8 cellular contexts compared by ENCODE assay signal in the genomic region with DNA sequence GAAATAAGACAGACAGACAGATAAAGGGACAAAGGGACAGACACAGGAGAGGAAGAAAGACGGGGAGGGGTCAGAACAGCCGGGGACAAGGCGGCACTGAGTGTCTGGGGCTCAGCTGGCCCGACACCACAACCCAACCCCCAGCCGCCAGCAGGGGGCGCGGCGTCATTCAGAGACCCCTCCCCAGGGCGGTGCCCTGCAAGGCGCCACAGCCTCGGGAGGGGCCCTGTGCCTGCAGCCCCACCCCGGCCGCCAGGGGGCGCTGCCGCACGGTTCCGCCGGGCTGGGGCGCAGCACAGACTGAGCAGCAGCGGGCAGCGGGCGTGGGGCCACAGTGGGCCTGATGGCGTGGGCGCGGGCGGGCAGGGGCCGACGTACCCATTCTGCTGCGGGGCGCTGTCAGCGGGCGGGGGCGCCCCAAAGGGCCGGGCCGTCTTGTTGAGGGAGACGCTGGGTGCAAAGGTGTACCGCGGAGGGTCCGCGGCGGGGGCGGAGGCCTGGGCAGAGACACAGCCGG. TPM values are rescaled to one million over a fixed set of nuclear protein-coding genes. Genes with fewer than 3 reads are reported as not detected.
DNase-seq lines count a peak whose midpoint lies in the region; ATAC-seq and TF ChIP-seq lines count a peak whose summit lies in the region.

No MANE protein-coding gene starts in this region.

- H3K27ac ChIP-seq in muscle layer of colon (ENCODE audit: low read depth, low read length), result peak overlapping the region; percentile 61

- no peak overlapping the region for H3K4me3 Mint-ChIP-seq in brain

- no peak overlapping the region for H3K9ac ChIP-seq in muscle layer of colon (ENCODE audit: low read length)

- peak overlapping the region in 3 of 5 experiments; percentile 30 to 84 (median 79) for H3K27ac Mint-ChIP-seq in brain

- H3K4me1 ChIP-seq in muscle layer of colon (ENCODE audit: insufficient read depth, low read length), result peaks cover 72% of the 10 kb centered on the region

- ATAC-seq in GM21723 (IDR thresholded peaks at IDR 0.05; ENCODE audit: unreplicated experiment) (no peak), HG02678 (IDR thresholded peaks at IDR 0.05; ENCODE audit: unreplicated experiment) (no peak), HG03460 (IDR thresholded peaks at IDR 0.05; ENCODE audit: unreplicated experiment) (no peak)

- peaks cover 68% of the 10 kb centered on the region for H3K36me3 ChIP-seq in muscle layer of colon (ENCODE audit: insufficient read depth, low read length)

- DNase-seq in GM12864 (ENCODE audit: low read depth), result no peak
- DNase-seq in NAMALWA (ENCODE audit: low spot score), result peak; percentile 76
- DNase-seq in NCI-H345 (lab: John Stamatoyannopoulos, UW), result no peak

- no peaks in the 10 kb centered on the region for H3K9me3 ChIP-seq in muscle layer of colon (ENCODE audit: low read length)

- H3K9me3 Mint-ChIP-seq in brain, result no peaks in the 10 kb centered on the region

- H3K27me3 ChIP-seq in muscle layer of colon (ENCODE audit: control insufficient read depth in 1 of 2, insufficient read depth in 2 of 2, low read length in 2 of 2), result no peaks in the 10 kb centered on the region

- TF ChIP-seq CTCF in GM12864 (IDR thresholded peaks at IDR 0.05; ENCODE audit: low read depth, low read length, missing control alignments) (peak; percentile 79), brain (conservative IDR thresholded peaks at IDR 0.05) (peak; percentile 67 to 89)

- H3K36me3 Mint-ChIP-seq in brain, result peaks cover 32% of the 10 kb centered on the region

- peaks cover 5% of the 10 kb centered on the region for H3K27me3 Mint-ChIP-seq in brain

- H3K4me1 Mint-ChIP-seq in brain, result peaks cover 50% of the 10 kb centered on the region

- no peak overlapping the region for H3K4me3 ChIP-seq in GM12864 (ENCODE audit: low read depth, low read length)
- no peak overlapping the region for H3K4me3 ChIP-seq in muscle layer of colon (ENCODE audit: low read depth in 1 of 2, low read length in 2 of 2)

RNA-seq across cellular contexts. Expression of a gene that starts 5.9 kb away (rescaled TPM):
- polyA plus RNA-seq in brain (ENCODE audit: insufficient read depth, low read depth, low replicate concordance), result 20.1 TPM

RNA-seq across cellular contexts. Expression of a gene that starts 18.1 kb away (rescaled TPM):
- 275 TPM for polyA plus RNA-seq in brain (ENCODE audit: insufficient read depth, low read depth, low replicate concordance)

RNA-seq across cellular contexts. Expression of a gene that starts 18.1 kb away (rescaled TPM):
- 1.8 TPM for polyA plus RNA-seq in brain (ENCODE audit: insufficient read depth, low read depth, low replicate concordance)

RNA-seq across cellular contexts. Expression of a gene that starts 25.3 kb away (rescaled TPM):
- 231 TPM for polyA plus RNA-seq in brain (ENCODE audit: insufficient read depth, low read depth, low replicate concordance)

RNA-seq across cellular contexts. Expression of a gene that starts 44.9 kb away (rescaled TPM):
- 10.9 TPM for polyA plus RNA-seq in brain (ENCODE audit: insufficient read depth, low read depth, low replicate concordance)
